ENCODE assay signal across 1 cellular context in genomic region chr22:20549232-20549841, GRCh38.
TF ChIP-seq lines count a peak whose summit lies in the region.

No MANE protein-coding gene starts in this region.

TF ChIP-seq in GM23338, 12 proteins besides CTCF, POLR2A, EP300 and RAD21 (continued from another document):
- TF ChIP-seq, protein P1, sequence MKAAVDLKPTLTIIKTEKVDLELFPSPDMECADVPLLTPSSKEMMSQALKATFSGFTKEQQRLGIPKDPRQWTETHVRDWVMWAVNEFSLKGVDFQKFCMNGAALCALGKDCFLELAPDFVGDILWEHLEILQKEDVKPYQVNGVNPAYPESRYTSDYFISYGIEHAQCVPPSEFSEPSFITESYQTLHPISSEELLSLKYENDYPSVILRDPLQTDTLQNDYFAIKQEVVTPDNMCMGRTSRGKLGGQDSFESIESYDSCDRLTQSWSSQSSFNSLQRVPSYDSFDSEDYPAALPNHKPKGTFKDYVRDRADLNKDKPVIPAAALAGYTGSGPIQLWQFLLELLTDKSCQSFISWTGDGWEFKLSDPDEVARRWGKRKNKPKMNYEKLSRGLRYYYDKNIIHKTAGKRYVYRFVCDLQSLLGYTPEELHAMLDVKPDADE (IDR thresholded peaks at IDR 0.05), result no peak
